In genomic region chr22:17845790-17846189, GRCh38 we compare ENCODE assay signal across 12 cellular contexts.
DNase-seq lines count a peak whose midpoint lies in the region; ATAC-seq and TF ChIP-seq lines count a peak whose summit lies in the region.
"Had no signal": no experiment of that assay in that cellular context is flagged by ENCODE, and none has a peak within 500 bp of the region (broad histone marks: within the 10 kb centered on the region; RNA-seq: fewer than 3 reads in every experiment).

No MANE protein-coding gene starts in this region.

- H3K9ac ChIP-seq in HUES6 (ENCODE audit: low read length) (peak overlapping the region; percentile 7), mucosa of rectum (ENCODE audit: low read depth in 1 of 2, low read length in 2 of 2) (no peak overlapping the region)
- H3K9ac ChIP-seq: KMS-11 had no signal

- H3K27me3 ChIP-seq in HUES6 (ENCODE audit: control insufficient read depth, insufficient read depth, low read length) (no peaks in the 10 kb centered on the region), esophagus muscularis mucosa (no peaks in the 10 kb centered on the region), mucosa of rectum (ENCODE audit: control insufficient read depth in 2 of 2, insufficient read depth in 2 of 2, low read length in 2 of 2) (no peaks in the 10 kb centered on the region), suprapubic skin (no peaks in the 10 kb centered on the region), SJCRH30 (no peaks in the 10 kb centered on the region)

- no peak for DNase-seq in esophagus muscularis mucosa (ENCODE audit: extremely low spot score)
- no peak for DNase-seq in suprapubic skin (ENCODE audit: low spot score in 2 of 2)
- no peak for DNase-seq in NCI-H1694 treated with DMSO at 0.1 percent for 48 hours (lab: John Stamatoyannopoulos, UW)
- DNase-seq in SJCRH30: no peak
- no peak for DNase-seq in NAMALWA (ENCODE audit: low spot score)
- DNase-seq: activated CD4-positive, alpha-beta T cell treated with anti-CD3 and anti-CD28 coated beads, Interleukin-2, amount 10 ng/mL, durations not matched to agents 7 days and 5 days; CD8-positive, alpha-beta memory T cell; stimulated activated CD8-positive, alpha-beta memory T cell treated with anti-CD3 and anti-CD28 coated beads, Interleukin-4, amount 100 ng/mL, for 48 hours had no signal

- no peak for TF ChIP-seq EP300 in esophagus muscularis mucosa (IDR thresholded peaks at IDR 0.05)
- TF ChIP-seq EP300 in suprapubic skin (IDR thresholded peaks at IDR 0.05): no peak

- intact Hi-C loops in esophagus muscularis mucosa (cut with DNase I): no loop called here

- H3K9me3 ChIP-seq in HUES6 (ENCODE audit: control insufficient read depth, insufficient read depth, low read depth, low read length): no peaks in the 10 kb centered on the region
- H3K9me3 ChIP-seq in esophagus muscularis mucosa: peaks cover 0 to 3% (median 0%) of the 10 kb centered on the region in 4 donors
- no peaks in the 10 kb centered on the region for H3K9me3 ChIP-seq in mucosa of rectum (ENCODE audit: control insufficient read depth in 2 of 2, low read length in 2 of 2)
- no peaks in the 10 kb centered on the region for H3K9me3 ChIP-seq in suprapubic skin
- H3K9me3 ChIP-seq in SJCRH30 (replicated peaks): no peaks in the 10 kb centered on the region

- no peak overlapping the region for H3K4me3 ChIP-seq in HUES6 (ENCODE audit: low read depth, low read length)
- peak overlapping the region in 3 of 4 donors; percentile 2 to 29 (median 28) for H3K4me3 ChIP-seq in esophagus muscularis mucosa
- no peak overlapping the region for H3K4me3 ChIP-seq in mucosa of rectum (ENCODE audit: low read length in 2 of 2)
- peak overlapping the region; percentile 5 for H3K4me3 ChIP-seq in suprapubic skin
- no peak overlapping the region for H3K4me3 ChIP-seq in SJCRH30

- H3K4me1 ChIP-seq in HUES6 (ENCODE audit: control insufficient read depth, insufficient read depth, low read length) (peaks cover 17% of the 10 kb centered on the region; the same call in 1 of the 2 replicates), esophagus muscularis mucosa (peaks cover 54 to 87% (median 83%) of the 10 kb centered on the region in 4 donors), mucosa of rectum (ENCODE audit: control insufficient read depth in 2 of 2, insufficient read depth in 2 of 2, low read length in 2 of 2) (peaks cover 0 to 7% of the 10 kb centered on the region in 2 donors), suprapubic skin (peaks cover 30% of the 10 kb centered on the region), SJCRH30 (peaks cover 4% of the 10 kb centered on the region; the same call in 1 of the 2 replicates)

- TF ChIP-seq CTCF in esophagus muscularis mucosa (IDR thresholded peaks at IDR 0.05) (no peak), suprapubic skin (IDR thresholded peaks at IDR 0.05) (no peak)

- H3K36me3 ChIP-seq in HUES6 (ENCODE audit: control insufficient read depth, insufficient read depth, low read length): peaks cover 10% of the 10 kb centered on the region
- H3K36me3 ChIP-seq in esophagus muscularis mucosa: peaks cover 7 to 16% (median 13%) of the 10 kb centered on the region in 4 donors
- H3K36me3 ChIP-seq in mucosa of rectum (ENCODE audit: control insufficient read depth in 2 of 2, insufficient read depth in 2 of 2, low read length in 2 of 2): peaks cover 30 to 31% of the 10 kb centered on the region in 2 donors
- H3K36me3 ChIP-seq in suprapubic skin: peaks cover 13% of the 10 kb centered on the region
- H3K36me3 ChIP-seq in SJCRH30: no peaks in the 10 kb centered on the region

- no peak for ATAC-seq in HG03097 (IDR thresholded peaks at IDR 0.05; ENCODE audit: low FRiP score, unreplicated experiment)

- H3K27ac ChIP-seq in HUES6 (ENCODE audit: low read depth, low read length) (no peak overlapping the region), esophagus muscularis mucosa (replicated peaks in 1 of 4) (peak overlapping the region; percentile 91 to 93 (median 92)), mucosa of rectum (ENCODE audit: low read depth in 2 of 2, low read length in 2 of 2) (peak overlapping the region; percentile 30 to 64), suprapubic skin (peak overlapping the region; percentile 74), SJCRH30 (no peak overlapping the region)
- H3K27ac ChIP-seq: KMS-11 had no signal

- 39% methylated on average over 3 of the region's 3 CpGs for WGBS in esophagus muscularis mucosa
- WGBS in suprapubic skin: 30% methylated on average over 3 of the region's 3 CpGs

- TF ChIP-seq POLR2A in esophagus muscularis mucosa (IDR thresholded peaks at IDR 0.05; ENCODE audit: low read depth): no peak
- TF ChIP-seq POLR2A in suprapubic skin (IDR thresholded peaks at IDR 0.05): no peak

Comparison
In these comparisons a context has a peak if more than half of its experiments do, and no peak if none do; other contexts are left out.
1. H3K27ac ChIP-seq: peak in esophagus muscularis mucosa (4 of 4), mucosa of rectum (2 of 2) and suprapubic skin (single experiment); none in HUES6 (single experiment) and SJCRH30 (single experiment).
2. H3K4me3 ChIP-seq: peak in esophagus muscularis mucosa (3 of 4) and suprapubic skin (single experiment); none in HUES6 (single experiment), mucosa of rectum (0 of 2) and SJCRH30 (single experiment).